Comparison of ENCODE assay signal across 8 cellular contexts in the genomic region with DNA sequence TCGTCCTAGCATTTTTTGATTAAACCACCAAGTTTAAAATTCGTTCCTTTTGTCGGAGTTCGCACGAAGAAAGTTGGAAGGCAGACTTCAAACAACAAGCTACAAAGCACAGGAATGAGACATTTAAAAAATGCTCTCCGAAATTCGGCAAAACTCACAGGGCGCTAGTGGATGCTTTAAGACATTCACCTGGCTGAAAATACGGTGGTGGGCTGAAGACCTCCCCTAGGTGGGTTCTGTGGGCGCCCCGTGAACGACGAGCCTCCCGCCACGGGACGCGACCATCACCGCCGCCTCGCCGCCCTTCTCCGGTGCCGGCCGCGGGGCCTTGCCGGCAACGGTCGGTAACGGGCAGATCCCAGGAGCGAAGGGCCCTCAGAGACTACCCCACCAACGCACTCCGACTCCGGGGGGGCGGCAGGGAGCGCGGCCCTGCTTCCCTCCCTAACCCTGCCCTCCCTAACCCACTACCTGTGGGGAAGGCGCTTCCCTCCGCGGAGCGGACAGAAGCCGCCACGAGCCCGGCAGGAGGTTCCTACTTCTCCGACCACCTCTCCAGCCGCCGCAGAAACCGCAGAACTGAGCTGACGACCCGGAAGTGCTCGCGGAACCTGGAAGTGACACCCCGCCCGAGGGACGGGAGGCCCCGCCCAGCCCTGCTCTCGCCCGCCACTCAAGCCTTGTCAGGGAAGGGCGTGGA. TPM values are rescaled to one million over a fixed set of nuclear protein-coding genes. Genes with fewer than 3 reads are reported as not detected.
DNase-seq lines count a peak whose midpoint lies in the region; ATAC-seq and TF ChIP-seq lines count a peak whose summit lies in the region.

A gene with protein sequence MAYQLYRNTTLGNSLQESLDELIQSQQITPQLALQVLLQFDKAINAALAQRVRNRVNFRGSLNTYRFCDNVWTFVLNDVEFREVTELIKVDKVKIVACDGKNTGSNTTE (minus strand): TSS at position 581 of the 700 bp plus-strand sequence. CDS start 5,238 bp downstream, outside the sequence.

- H3K9me3 Mint-ChIP-seq in activated naive CD4-positive, alpha-beta T cell treated with anti-CD3 and anti-CD28 coated beads, Interleukin-2, amount 50 U/mL, for 72 hours = peaks cover 0 to 6% of the 10 kb centered on the region in 2 donors

- peaks cover 0 to 4% of the 10 kb centered on the region in 2 donors for H3K36me3 Mint-ChIP-seq in activated naive CD4-positive, alpha-beta T cell treated with anti-CD3 and anti-CD28 coated beads, Interleukin-2, amount 50 U/mL, for 72 hours

- H3K27me3 ChIP-seq in suprapubic skin = no peaks in the 10 kb centered on the region

- H3K9me3 ChIP-seq in suprapubic skin = no peaks in the 10 kb centered on the region

- no peak for TF ChIP-seq EP300 in suprapubic skin (IDR thresholded peaks at IDR 0.05)

- DNase-seq in NCI-H1105 (lab: John Stamatoyannopoulos, UW) = peak; percentile 97
- peak; percentile 91 for DNase-seq in SKM-1 (lab: John Stamatoyannopoulos, UW; ENCODE audit: unreplicated experiment)
- peak; percentile 90 to 96 for DNase-seq in activated naive CD4-positive, alpha-beta T cell treated with anti-CD3 and anti-CD28 coated beads, Interleukin-2, amount 50 U/mL, for 72 hours (ENCODE audit: low spot score in 2 of 2)
- DNase-seq in glomerular endothelial cell (ENCODE audit: extremely low read depth, low read depth, low spot score) = peak; percentile 44
- DNase-seq in nucleus accumbens (lab: John Stamatoyannopoulos, UW) = peak; percentile 53 to 97 (median 90)
- DNase-seq in suprapubic skin (ENCODE audit: low spot score in 2 of 2) = peak; percentile 95 to 96

- H3K36me3 ChIP-seq in suprapubic skin = peaks cover 5% of the 10 kb centered on the region

- TF ChIP-seq POLR2A in GM10847 (IDR thresholded peaks at IDR 0.05; ENCODE audit: extremely low read depth, insufficient read length) (peak; percentile 73), suprapubic skin (IDR thresholded peaks at IDR 0.05) (peak in 1 of 2 donors; percentile 75)

- peak; percentile 99 for ATAC-seq in HG02642 (IDR thresholded peaks at IDR 0.05; ENCODE audit: poor library complexity, unreplicated experiment)
- ATAC-seq in activated naive CD4-positive, alpha-beta T cell treated with anti-CD3 and anti-CD28 coated beads, Interleukin-2, amount 50 U/mL, for 72 hours = peak; percentile 100

- WGBS in suprapubic skin = under 1% methylated on average over 40 of the region's 58 CpGs

- H3K4me1 ChIP-seq in suprapubic skin = peaks cover 20% of the 10 kb centered on the region

- peak within 1 kb of the TSS; percentile 82 for H3K4me3 ChIP-seq in suprapubic skin

- H3K27ac Mint-ChIP-seq in activated naive CD4-positive, alpha-beta T cell treated with anti-CD3 and anti-CD28 coated beads, Interleukin-2, amount 50 U/mL, for 72 hours = peak within 1 kb of the TSS in 1 of 2 donors; percentile 75

- H3K27ac ChIP-seq in suprapubic skin = peak within 1 kb of the TSS; percentile 83

- TF ChIP-seq CTCF in suprapubic skin (IDR thresholded peaks at IDR 0.05) = no peak

RNA-seq across cellular contexts. Expression of the gene that starts here (rescaled TPM):
- 100 to 1,000 TPM; 141 to 170 TPM for total RNA-seq in activated naive CD4-positive, alpha-beta T cell treated with anti-CD3 and anti-CD28 coated beads, Interleukin-2, amount 50 U/mL, for 72 hours
- total RNA-seq in glomerular endothelial cell = 36.1 and 47.3 TPM in 2 replicates
- 10 to 100 TPM in 3 of 4 donors, 1 to 10 TPM in 1; 7.7 to 26.5 (median 15.4) TPM for total RNA-seq in suprapubic skin

Comparison
In these comparisons a context has a peak if more than half of its experiments do, and no peak if none do; other contexts are left out.
1. Peak in every context shown above with its lines: DNase-seq, ATAC-seq, H3K4me3 ChIP-seq and H3K27ac ChIP-seq.
2. DNase-seq: peak in every context shown above with its lines; median percentile 97 in NCI-H1105; 96 in suprapubic skin; 93 in activated naive CD4-positive, alpha-beta T cell treated with anti-CD3 and anti-CD28 coated beads, Interleukin-2, amount 50 U/mL, for 72 hours; 91 in SKM-1; 90 in nucleus accumbens; 44 in glomerular endothelial cell.